Comparison of ENCODE assay signal across 26 cellular contexts in genomic region chr2:98799375-98800329, GRCh38.
A peak's percentile ranks its signal among the peaks of the same experiment; 100 is the strongest.
DNase-seq lines count a peak whose midpoint lies in the region; ATAC-seq and TF ChIP-seq lines count a peak whose summit lies in the region.
"Had no signal": no experiment of that assay in that cellular context is flagged by ENCODE, and none has a peak within 500 bp of the region (broad histone marks: within the 10 kb centered on the region; RNA-seq: fewer than 3 reads in every experiment).

No MANE protein-coding gene starts in this region.

- no peak overlapping the region for H3K18ac ChIP-seq in mesendoderm (ENCODE audit: low read length)

- peak overlapping the region; percentile 78 for H3K27ac ChIP-seq in left ventricle myocardium inferior (replicated peaks)
- H3K27ac ChIP-seq in upper lobe of right lung = peak overlapping the region; percentile 49
- H3K27ac ChIP-seq in mesendoderm (ENCODE audit: low read depth, low read length) = no peak overlapping the region
- H3K27ac ChIP-seq: GM23248 had no signal

- H3K27me3 ChIP-seq in left ventricle myocardium inferior (ENCODE audit: low read depth) (no peaks in the 10 kb centered on the region), upper lobe of right lung (no peaks in the 10 kb centered on the region), mesendoderm (ENCODE audit: insufficient read depth, low read length, poor library complexity) (no peaks in the 10 kb centered on the region)

- H4K5ac ChIP-seq in mesendoderm (ENCODE audit: low read length) = no peak overlapping the region

- no peaks in the 10 kb centered on the region for H3K79me2 ChIP-seq in mesendoderm (ENCODE audit: control insufficient read depth, insufficient read depth, low read length)

- H2BK120ac ChIP-seq in mesendoderm (ENCODE audit: low read depth, low read length) = no peak overlapping the region

- H2AK5ac ChIP-seq in mesendoderm (ENCODE audit: low read length) = no peak overlapping the region

- H3K36me3 ChIP-seq in left ventricle myocardium inferior (no peaks in the 10 kb centered on the region), upper lobe of right lung (no peaks in the 10 kb centered on the region), mesendoderm (ENCODE audit: control insufficient read depth, insufficient read depth, low read length) (no peaks in the 10 kb centered on the region)

- H2BK5ac ChIP-seq in mesendoderm (ENCODE audit: low read length) = no peak overlapping the region

- H3K4ac ChIP-seq in mesendoderm (ENCODE audit: low read depth, low read length) = no peak overlapping the region

- intact Hi-C loops in left ventricle myocardium inferior (cut with micrococcal nuclease) (no loop called here), cardiac septum (cut with DNase I) (no loop called here), upper lobe of right lung (cut with DNase I) (no loop called here)

- no peak overlapping the region for H3K9ac ChIP-seq in mesendoderm (ENCODE audit: low read length)
- H3K9ac ChIP-seq: GM23248 had no signal

- ATAC-seq in omental fat pad (ENCODE audit: low FRiP score) (peak; percentile 15), upper lobe of right lung (no peak), GM21381 (IDR thresholded peaks at IDR 0.05; ENCODE audit: unreplicated experiment) (no peak)
- ATAC-seq: activated T-helper 17 cell treated with anti-CD3 and anti-CD28 coated beads, Interleukin-2, amount 50 U/mL, for 72 hours had no signal

- peaks cover 24% of the 10 kb centered on the region for H3K4me1 ChIP-seq in left ventricle myocardium inferior
- H3K4me1 ChIP-seq in upper lobe of right lung = peaks cover 5% of the 10 kb centered on the region
- no peaks in the 10 kb centered on the region for H3K4me1 ChIP-seq in mesendoderm (ENCODE audit: control insufficient read depth, low read depth, low read length)

- H3K23ac ChIP-seq in mesendoderm (ENCODE audit: low read length) = no peak overlapping the region

- H3K4me3 ChIP-seq in left ventricle myocardium inferior = no peak overlapping the region
- no peak overlapping the region for H3K4me3 ChIP-seq in upper lobe of right lung
- no peak overlapping the region for H3K4me3 ChIP-seq in mesendoderm (ENCODE audit: low read length)
- H3K4me3 ChIP-seq: GM23248 had no signal

- no peak overlapping the region for H3K4me2 ChIP-seq in mesendoderm (ENCODE audit: low read length)

- no peak overlapping the region for H3K56ac ChIP-seq in mesendoderm (ENCODE audit: low read length)

- no peak overlapping the region for H2BK15ac ChIP-seq in mesendoderm (replicated peaks; ENCODE audit: low read depth)

- no peaks in the 10 kb centered on the region for H3K79me1 ChIP-seq in mesendoderm (ENCODE audit: low read length)

- TF ChIP-seq CTCF in left ventricle myocardium inferior (IDR thresholded peaks at IDR 0.05; ENCODE audit: borderline replicate concordance) = no peak
- no peak for TF ChIP-seq CTCF in omental fat pad (IDR thresholded peaks at IDR 0.05)
- no peak for TF ChIP-seq CTCF in upper lobe of right lung (IDR thresholded peaks at IDR 0.05)

- H3K9me3 ChIP-seq in left ventricle myocardium inferior (replicated peaks) = no peaks in the 10 kb centered on the region
- no peaks in the 10 kb centered on the region for H3K9me3 ChIP-seq in upper lobe of right lung

- WGBS in mesendoderm (ENCODE audit: extremely low coverage, insufficient coverage, low lambda C conversion rate) = no CpG with 5 or more reads among the region's 10 CpGs

- H4K8ac ChIP-seq in mesendoderm (ENCODE audit: low read depth, low read length) = no peak overlapping the region

- DNase-seq in left ventricle myocardium inferior = no peak
- no peak for DNase-seq in cardiac septum (ENCODE audit: low spot score)
- DNase-seq in ecto neural progenitor cell (ENCODE audit: low spot score) = peak; percentile 34
- no peak for DNase-seq in omental fat pad (ENCODE audit: low spot score)
- DNase-seq in upper lobe of right lung = no peak
- DNase-seq in mesendoderm = no peak
- no peak for DNase-seq in nucleus accumbens (lab: John Stamatoyannopoulos, UW)
- DNase-seq: activated B cell treated with CpG ODN at 0.5 μM for 24 hours; activated CD4-positive, alpha-beta T cell treated with anti-CD3 and anti-CD28 coated beads, Interleukin-2, amount 50 U/mL, for 48 hours; activated CD8-positive, alpha-beta memory T cell treated with anti-CD3 and anti-CD28 coated beads, Interleukin-2, amount 50 U/mL, for 4 hours; activated naive CD8-positive, alpha-beta T cell treated with anti-CD3 and anti-CD28 coated beads, Interleukin-2, amount 10 ng/mL, durations not matched to agents 7 days and 5 days; Calu3; cerebellar nuclear complex; effector CD4-positive, alpha-beta T cell; erythroblast; foreskin melanocyte; GM23248; KBM-7; NCI-H1436; nephron progenitor cell; small intestine; stimulated activated CD4-positive, alpha-beta T cell treated with anti-CD3 and anti-CD28 coated beads, Interleukin-1b, Interleukin-23, amount 100 ng/mL, for 48 hours; substantia nigra; SW 1271 had no signal
